In the genomic region with DNA sequence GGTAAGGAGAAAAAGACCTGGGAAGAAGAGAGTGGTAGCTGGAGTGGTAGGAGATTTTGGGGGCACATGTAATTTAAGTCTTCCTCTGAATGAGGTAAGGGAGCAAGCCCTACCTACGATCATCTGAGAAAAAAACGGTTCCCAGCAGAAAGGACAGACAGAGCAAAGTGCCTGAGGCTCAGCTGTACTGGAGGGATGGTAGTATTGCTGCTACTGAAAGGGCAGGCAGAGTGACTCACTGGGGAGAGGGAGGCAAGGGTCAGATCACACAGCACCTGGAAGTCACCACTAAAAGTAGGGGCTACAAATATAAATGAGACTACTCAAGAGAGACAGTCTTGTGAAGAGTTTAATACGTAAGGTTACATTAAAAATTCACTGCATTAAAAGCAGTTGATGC, we compare ENCODE assay signal across 11 cellular contexts.
DNase-seq lines count a peak whose midpoint lies in the region; ATAC-seq, FAIRE-seq and TF ChIP-seq lines count a peak whose summit lies in the region.
"Had no signal": no experiment of that assay in that cellular context is flagged by ENCODE, and none has a peak within 500 bp of the region (broad histone marks: within the 10 kb centered on the region; RNA-seq: fewer than 3 reads in every experiment).

No MANE protein-coding gene starts in this region.

- BruUV-seq in HepG2 (replicated peaks; lab: Mats Ljungman, UMichigan), result no TSS peak

- H2AFZ ChIP-seq in HepG2 (ENCODE audit: low read length), result no peak overlapping the region

- POLR2A ChIA-PET in HepG2 (lab: Yijun Ruan, JAX), result no interaction called here

- ATAC-seq in HepG2, result peak; percentile 80
- ATAC-seq in HG02763 (IDR thresholded peaks at IDR 0.05; ENCODE audit: unreplicated experiment), result no peak
- no peak for ATAC-seq in GM21825 (IDR thresholded peaks at IDR 0.05; ENCODE audit: unreplicated experiment)
- ATAC-seq: activated T-helper 17 cell treated with anti-CD3 and anti-CD28 coated beads, Interleukin-2, amount 50 U/mL, for 72 hours had no signal

- in situ Hi-C loops in HepG2 (cut with HindIII; ENCODE audit: extremely low pct_ligation_motif_present, low pct_unique_long_range_greater_than_20kb), result loop anchor here (10.0 kb wide), 1 partner anchor 57 kb away; no protein-coding TSS in a partner anchor

- H3K36me3 ChIP-seq in bronchial epithelial cell (ENCODE audit: control insufficient read depth, insufficient read depth, low read length) (no peaks in the 10 kb centered on the region), HepG2 (replicated peaks in 1 of 2; ENCODE audit: control insufficient read depth in 1 of 2, insufficient read depth in 2 of 2, low read length in 2 of 2) (no peaks in the 10 kb centered on the region), thyroid gland (no peaks in the 10 kb centered on the region)

- H3K4me2 ChIP-seq in HepG2 (ENCODE audit: low read depth, low read length), result no peak overlapping the region

- FAIRE-seq in bronchial epithelial cell (lab: Jason Lieb, UNC) (peak; percentile 18), HepG2 (lab: Jason Lieb, UNC) (no peak)

- no peak for TF ChIP-seq RAD21 in HepG2 (CRISPR knock-in tag; IDR thresholded peaks at IDR 0.05)

- 36% methylated on average over 3 of the region's 3 CpGs for WGBS in HepG2 (ENCODE audit: low lambda C conversion rate)
- WGBS in thyroid gland, 2 donors, result 63 to 74% methylated on average over 3 of the region's 3 CpGs

- H3K9ac ChIP-seq in HepG2 (ENCODE audit: insufficient read depth, low read depth, low read length), result no peak overlapping the region

- intact Hi-C loops in HepG2 (cut with micrococcal nuclease; ENCODE audit: unreplicated experiment), result no loop called here
- intact Hi-C loops in thyroid gland (cut with DNase I), result no loop called here

- no peak overlapping the region for H3K27ac ChIP-seq in HepG2 (ENCODE audit: extremely low read length, insufficient read depth, low read length)
- H3K27ac ChIP-seq in thyroid gland, result peak overlapping the region in 2 of 3 donors; percentile 26 to 31

- H3K9me3 ChIP-seq in HepG2 (ENCODE audit: low read length), result no peaks in the 10 kb centered on the region
- no peaks in the 10 kb centered on the region for H3K9me3 ChIP-seq in thyroid gland

- TF ChIP-seq CTCF in bronchial epithelial cell (IDR thresholded peaks at IDR 0.05; ENCODE audit: insufficient read depth, low read length, severe bottlenecking) (no peak), HepG2 (CRISPR knock-in tag; IDR thresholded peaks at IDR 0.05) (no peak), thyroid gland (IDR thresholded peaks at IDR 0.05) (no peak)

- CTCF ChIA-PET in HepG2 (lab: Yijun Ruan, JAX; ENCODE audit: low intra/inter-chr PET ratio, low total read pairs), result no interaction called here

- H3K4me1 ChIP-seq in HepG2 (ENCODE audit: insufficient read depth, low read length) (peaks cover 13% of the 10 kb centered on the region), thyroid gland (peaks cover 23% of the 10 kb centered on the region in 2 donors)

- DNase-seq in LHCN-M2 (ENCODE audit: low read depth), result peak; percentile 49
- DNase-seq in bronchial epithelial cell (ENCODE audit: low read depth), result peak; percentile 68
- peak; percentile 7 for DNase-seq in HepG2 (ENCODE audit: low spot score)
- no peak for DNase-seq in thyroid gland
- no peak for DNase-seq in inferior parietal cortex (ENCODE audit: extremely low spot score)
- DNase-seq in activated CD8-positive, alpha-beta memory T cell treated with anti-CD3 and anti-CD28 coated beads, Interleukin-2, amount 50 U/mL, for 4 hours, result no peak
- DNase-seq: Kasumi-1, NCI-H748 treated with DMSO at 0.1 percent for 48 hours had no signal

- TF ChIP-seq POLR2A in HepG2 (IDR thresholded peaks at IDR 0.05; ENCODE audit: insufficient read depth in 1 of 2, low read depth in 2 of 2, low read length in 2 of 2) (no peak), thyroid gland (IDR thresholded peaks at IDR 0.05) (no peak)

- TF ChIP-seq EP300 in HepG2 (IDR thresholded peaks at IDR 0.05; ENCODE audit: low read depth in 2 of 2, low read length in 2 of 2) (no peak), HepG2 (CRISPR knock-in tag; IDR thresholded peaks at IDR 0.05; ENCODE audit: borderline replicate concordance) (no peak)

- no peaks in the 10 kb centered on the region for H4K20me1 ChIP-seq in HepG2 (ENCODE audit: insufficient read depth, low read length)

- H3K4me3 ChIP-seq in bronchial epithelial cell (ENCODE audit: low read depth, low read length), result no peak overlapping the region
- H3K4me3 ChIP-seq in HepG2 (replicated peaks in 1 of 3; ENCODE audit: insufficient read depth in 1 of 3, low read depth in 2 of 3, low read length in 3 of 3), result no peak overlapping the region
- no peak overlapping the region for H3K4me3 ChIP-seq in thyroid gland (replicated peaks in 1 of 3)

- no peaks in the 10 kb centered on the region for H3K79me2 ChIP-seq in HepG2 (ENCODE audit: insufficient read depth, low read length)

- H3K27me3 ChIP-seq in bronchial epithelial cell (ENCODE audit: control insufficient read depth, insufficient read depth, low read length) (no peaks in the 10 kb centered on the region), HepG2 (ENCODE audit: control insufficient read depth in 1 of 2, insufficient read depth in 2 of 2, low read length in 2 of 2) (no peaks in the 10 kb centered on the region), thyroid gland (no peaks in the 10 kb centered on the region)

TF ChIP-seq in HepG2, 621 proteins besides CTCF, POLR2A, EP300 and RAD21:
- TF ChIP-seq ZNF331 (CRISPR knock-in tag; IDR thresholded peaks at IDR 0.05), result no peak
- no peak for TF ChIP-seq ZNF562 (CRISPR knock-in tag; IDR thresholded peaks at IDR 0.05; ENCODE audit: borderline replicate concordance)
- TF ChIP-seq ELF1 (CRISPR knock-in tag; IDR thresholded peaks at IDR 0.05), result no peak
- no peak for TF ChIP-seq SIN3A (IDR thresholded peaks at IDR 0.05; ENCODE audit: borderline replicate concordance, low read depth, low read length)
- no peak for TF ChIP-seq ZKSCAN1 (IDR thresholded peaks at IDR 0.05; ENCODE audit: low read length)
- TF ChIP-seq, protein P1, sequence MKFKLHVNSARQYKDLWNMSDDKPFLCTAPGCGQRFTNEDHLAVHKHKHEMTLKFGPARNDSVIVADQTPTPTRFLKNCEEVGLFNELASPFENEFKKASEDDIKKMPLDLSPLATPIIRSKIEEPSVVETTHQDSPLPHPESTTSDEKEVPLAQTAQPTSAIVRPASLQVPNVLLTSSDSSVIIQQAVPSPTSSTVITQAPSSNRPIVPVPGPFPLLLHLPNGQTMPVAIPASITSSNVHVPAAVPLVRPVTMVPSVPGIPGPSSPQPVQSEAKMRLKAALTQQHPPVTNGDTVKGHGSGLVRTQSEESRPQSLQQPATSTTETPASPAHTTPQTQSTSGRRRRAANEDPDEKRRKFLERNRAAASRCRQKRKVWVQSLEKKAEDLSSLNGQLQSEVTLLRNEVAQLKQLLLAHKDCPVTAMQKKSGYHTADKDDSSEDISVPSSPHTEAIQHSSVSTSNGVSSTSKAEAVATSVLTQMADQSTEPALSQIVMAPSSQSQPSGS (CRISPR knock-in tag; IDR thresholded peaks at IDR 0.05), result no peak
- TF ChIP-seq, protein P2, sequence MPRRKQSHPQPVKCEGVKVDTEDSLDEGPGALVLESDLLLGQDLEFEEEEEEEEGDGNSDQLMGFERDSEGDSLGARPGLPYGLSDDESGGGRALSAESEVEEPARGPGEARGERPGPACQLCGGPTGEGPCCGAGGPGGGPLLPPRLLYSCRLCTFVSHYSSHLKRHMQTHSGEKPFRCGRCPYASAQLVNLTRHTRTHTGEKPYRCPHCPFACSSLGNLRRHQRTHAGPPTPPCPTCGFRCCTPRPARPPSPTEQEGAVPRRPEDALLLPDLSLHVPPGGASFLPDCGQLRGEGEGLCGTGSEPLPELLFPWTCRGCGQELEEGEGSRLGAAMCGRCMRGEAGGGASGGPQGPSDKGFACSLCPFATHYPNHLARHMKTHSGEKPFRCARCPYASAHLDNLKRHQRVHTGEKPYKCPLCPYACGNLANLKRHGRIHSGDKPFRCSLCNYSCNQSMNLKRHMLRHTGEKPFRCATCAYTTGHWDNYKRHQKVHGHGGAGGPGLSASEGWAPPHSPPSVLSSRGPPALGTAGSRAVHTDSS (CRISPR knock-in tag; conservative IDR thresholded peaks at IDR 0.05), result no peak
- no peak for TF ChIP-seq YEATS2 (CRISPR knock-in tag; IDR thresholded peaks at IDR 0.05; ENCODE audit: borderline replicate concordance)
- TF ChIP-seq REL (CRISPR knock-in tag; conservative IDR thresholded peaks at IDR 0.05), result no peak
- no peak for TF ChIP-seq ZNF350 (CRISPR knock-in tag; IDR thresholded peaks at IDR 0.05; ENCODE audit: borderline replicate concordance, low read depth)
- TF ChIP-seq TGIF2 (CRISPR knock-in tag; IDR thresholded peaks at IDR 0.05), result no peak
- TF ChIP-seq ZFP36L1 (CRISPR knock-in tag; IDR thresholded peaks at IDR 0.05), result no peak
- TF ChIP-seq CHD2 (IDR thresholded peaks at IDR 0.05; ENCODE audit: low read depth, low read length), result no peak
- no peak for TF ChIP-seq MAFK (conservative IDR thresholded peaks at IDR 0.05 in 1 of 2, IDR thresholded peaks at IDR 0.05 in 1 of 2; ENCODE audit: low read length in 2 of 2)
- TF ChIP-seq ZFP41 (CRISPR knock-in tag; IDR thresholded peaks at IDR 0.05; ENCODE audit: borderline replicate concordance), result no peak
- no peak for TF ChIP-seq TBX2 (CRISPR knock-in tag; IDR thresholded peaks at IDR 0.05; ENCODE audit: borderline replicate concordance)
- TF ChIP-seq ZNF570 (CRISPR knock-in tag; IDR thresholded peaks at IDR 0.05; ENCODE audit: borderline replicate concordance), result no peak
- TF ChIP-seq ZNF138 (CRISPR knock-in tag; IDR thresholded peaks at IDR 0.05; ENCODE audit: low read depth), result no peak
TF ChIP-seq in HepG2: peak in this region for 0.

Comparison
In these comparisons a context has a peak if more than half of its experiments do, and no peak if none do; other contexts are left out.
1. DNase-seq: peak in LHCN-M2 (single experiment), bronchial epithelial cell (single experiment) and HepG2 (single experiment); none in thyroid gland (0 of 2), inferior parietal cortex (single experiment) and activated CD8-positive, alpha-beta memory T cell treated with anti-CD3 and anti-CD28 coated beads, Interleukin-2, amount 50 U/mL, for 4 hours (single experiment).